16 cellular contexts compared by ENCODE assay signal in the genomic region with DNA sequence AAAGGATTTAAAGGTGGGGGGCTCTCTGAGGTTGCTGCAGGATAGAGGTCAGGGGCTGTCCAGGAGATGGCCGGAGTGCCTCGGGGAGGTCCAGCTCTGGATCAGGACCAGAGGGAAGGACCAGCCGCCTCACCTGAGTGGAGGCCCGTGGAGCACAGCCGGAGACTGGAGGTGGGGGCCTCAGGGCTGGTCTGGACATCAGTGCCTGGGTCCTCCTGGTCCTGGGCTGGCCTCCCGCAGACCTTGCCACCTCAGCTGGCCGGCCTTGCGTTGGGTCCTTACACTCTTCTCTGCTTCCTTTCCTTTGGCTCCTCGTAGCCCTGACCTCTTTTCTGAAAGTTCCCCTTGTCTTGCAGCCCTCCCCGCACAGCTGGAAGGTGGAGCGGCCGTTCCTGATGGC. TPM values are rescaled to one million over a fixed set of nuclear protein-coding genes. Genes with fewer than 3 reads are reported as not detected.
DNase-seq lines count a peak whose midpoint lies in the region; ATAC-seq, FAIRE-seq and TF ChIP-seq lines count a peak whose summit lies in the region.
"Had no signal": no experiment of that assay in that cellular context is flagged by ENCODE, and none has a peak within 500 bp of the region (broad histone marks: within the 10 kb centered on the region; RNA-seq: fewer than 3 reads in every experiment).

No MANE protein-coding gene starts in this region.

- H2BK12ac ChIP-seq in H1 (ENCODE audit: low read depth, low read length): no peak overlapping the region

- H3K4me2 ChIP-seq in H1 (ENCODE audit: insufficient read depth in 1 of 2, low read depth in 2 of 2, low read length in 2 of 2) (no peak overlapping the region), neural progenitor cell (no peak overlapping the region)

- TF ChIP-seq CTCF in H1 (IDR thresholded peaks at IDR 0.05; ENCODE audit: control extremely low read depth in 1 of 3, insufficient read depth in 1 of 3, low read depth in 1 of 3, low read length in 3 of 3) (no peak), neural progenitor cell (IDR thresholded peaks at IDR 0.05) (no peak), transverse colon (IDR thresholded peaks at IDR 0.05) (no peak)

- no peak overlapping the region for H4K91ac ChIP-seq in H1 (replicated peaks; ENCODE audit: insufficient read length, low read length)

- H3K36me3 Mint-ChIP-seq in activated naive CD4-positive, alpha-beta T cell treated with anti-CD3 and anti-CD28 coated beads, Interleukin-2, amount 10 ng/mL, durations not matched to agents 7 days and 5 days: peaks cover 31% of the 10 kb centered on the region
- peaks cover 7% of the 10 kb centered on the region for H3K36me3 Mint-ChIP-seq in activated naive CD4-positive, alpha-beta T cell treated with anti-CD3 and anti-CD28 coated beads for 36 hours (ENCODE audit: low read depth)
- H3K36me3 Mint-ChIP-seq in neural progenitor cell: peaks cover 5% of the 10 kb centered on the region
- peaks cover 7% of the 10 kb centered on the region for H3K36me3 Mint-ChIP-seq in activated CD8-positive, alpha-beta memory T cell treated with anti-CD3 and anti-CD28 coated beads, Interleukin-2, amount 10 ng/mL, durations not matched to agents 7 days and 5 days
- H3K36me3 Mint-ChIP-seq: IgD-negative memory B cell had no signal

- intact Hi-C loops in activated naive CD4-positive, alpha-beta T cell treated with anti-CD3 and anti-CD28 coated beads for 36 hours (cut with micrococcal nuclease): loop anchor here (5.0 kb wide), 2 partner anchors 232 to 472 kb away; no protein-coding TSS in a partner anchor
- intact Hi-C loops in transverse colon (cut with DNase I; ENCODE audit: low total_unique reads): loop anchor here (5.0 kb wide), 1 partner anchor 33 kb away; no protein-coding TSS in a partner anchor

- TF ChIP-seq RAD21 in H1 (IDR thresholded peaks at IDR 0.05 in 1 of 2, conservative IDR thresholded peaks at IDR 0.05 in 1 of 2; ENCODE audit: low read depth in 2 of 2, low read length in 2 of 2): no peak

- H3K23ac ChIP-seq in H1 (ENCODE audit: insufficient read length): no peak overlapping the region

- 95% methylated on average over 12 of the region's 12 CpGs; no CpG with 5 or more reads in 1 of the 2 experiments for WGBS in H1 (ENCODE audit: extremely low coverage in 1 of 2, insufficient coverage in 1 of 2, insufficient read length in 1 of 2, insufficient replicate concordance in 2 of 2, low coverage in 1 of 2, low lambda C conversion rate in 2 of 2, missing lambda C conversion rate in 1 of 2), 2 experiments
- 86 to 96% methylated on average over 6 to 12 of the region's 12 CpGs for WGBS in transverse colon (ENCODE audit: low coverage in 1 of 2), 2 donors

- no peak overlapping the region for H2BK5ac ChIP-seq in H1 (ENCODE audit: low read depth, low read length)

- no peak overlapping the region for H3K18ac ChIP-seq in H1 (ENCODE audit: extremely low read depth, low read length)

- H2AFZ ChIP-seq in H1 (ENCODE audit: low read length) (no peak overlapping the region), neural progenitor cell (replicated peaks) (no peak overlapping the region)

- no peak overlapping the region for H3K4ac ChIP-seq in H1 (replicated peaks; ENCODE audit: insufficient read length, low read depth, low read length)

- H3K27me3 Mint-ChIP-seq in activated naive CD4-positive, alpha-beta T cell treated with anti-CD3 and anti-CD28 coated beads, Interleukin-2, amount 10 ng/mL, durations not matched to agents 7 days and 5 days: no peaks in the 10 kb centered on the region
- no peaks in the 10 kb centered on the region for H3K27me3 Mint-ChIP-seq in activated naive CD4-positive, alpha-beta T cell treated with anti-CD3 and anti-CD28 coated beads for 36 hours (ENCODE audit: low read depth)
- no peaks in the 10 kb centered on the region for H3K27me3 Mint-ChIP-seq in neural progenitor cell (ENCODE audit: insufficient read depth, low read depth)
- H3K27me3 Mint-ChIP-seq in activated CD8-positive, alpha-beta memory T cell treated with anti-CD3 and anti-CD28 coated beads, Interleukin-2, amount 10 ng/mL, durations not matched to agents 7 days and 5 days: no peaks in the 10 kb centered on the region
- H3K27me3 Mint-ChIP-seq: activated naive CD8-positive, alpha-beta T cell treated with anti-CD3 and anti-CD28 coated beads, Interleukin-2, amount 10 ng/mL, durations not matched to agents 7 days and 5 days; CD4-positive, CD25-positive, alpha-beta regulatory T cell; IgD-negative memory B cell had no signal

- H2BK120ac ChIP-seq in H1 (replicated peaks; ENCODE audit: low read depth, low read length): no peak overlapping the region

- TF ChIP-seq POLR2A in H1 (IDR thresholded peaks at IDR 0.05; ENCODE audit: control extremely low read depth in 1 of 2, low read depth in 2 of 2, low read length in 2 of 2) (no peak), transverse colon (IDR thresholded peaks at IDR 0.05) (no peak)

- H3K4me3 ChIP-seq in H1 (ENCODE audit: extremely low read depth in 1 of 4, insufficient read depth in 2 of 4, low read depth in 3 of 4, low read length in 4 of 4): no peak overlapping the region
- H3K4me3 ChIP-seq in neural progenitor cell: no peak overlapping the region
- no peak overlapping the region for H3K4me3 ChIP-seq in transverse colon

- H3K9me3 Mint-ChIP-seq in activated naive CD4-positive, alpha-beta T cell treated with anti-CD3 and anti-CD28 coated beads, Interleukin-2, amount 10 ng/mL, durations not matched to agents 7 days and 5 days: no peaks in the 10 kb centered on the region
- H3K9me3 Mint-ChIP-seq in activated naive CD4-positive, alpha-beta T cell treated with anti-CD3 and anti-CD28 coated beads for 36 hours: no peaks in the 10 kb centered on the region
- H3K9me3 Mint-ChIP-seq in neural progenitor cell: no peaks in the 10 kb centered on the region
- H3K9me3 Mint-ChIP-seq in activated CD8-positive, alpha-beta memory T cell treated with anti-CD3 and anti-CD28 coated beads, Interleukin-2, amount 10 ng/mL, durations not matched to agents 7 days and 5 days (ENCODE audit: low read depth): no peaks in the 10 kb centered on the region
- H3K9me3 Mint-ChIP-seq: activated naive CD8-positive, alpha-beta T cell treated with anti-CD3 and anti-CD28 coated beads, Interleukin-2, amount 10 ng/mL, durations not matched to agents 7 days and 5 days; IgD-negative memory B cell had no signal

- peak overlapping the region; percentile 57 for H4K8ac ChIP-seq in H1 (ENCODE audit: extremely low read depth, insufficient read depth, low read length)

- no peak overlapping the region for H2BK15ac ChIP-seq in H1 (ENCODE audit: low read length)

- no peak overlapping the region for H3K14ac ChIP-seq in H1 (ENCODE audit: insufficient read length)

- POLR2A ChIA-PET in H1 (lab: Charles Lee; ENCODE audit: partially characterized antibody): interaction anchor here (0.7 kb wide), 1 partner anchor 17 kb away, joined by 3 read pairs; no protein-coding TSS in a partner anchor

- no peak overlapping the region for H4K5ac ChIP-seq in H1 (ENCODE audit: insufficient read length, low read depth, low read length)

- no peak for ATAC-seq in activated CD8-positive, alpha-beta memory T cell treated with anti-CD3 and anti-CD28 coated beads, Interleukin-2, amount 10 ng/mL, durations not matched to agents 7 days and 5 days

- FAIRE-seq in H1 (lab: Jason Lieb, UNC): no peak

- H3K9ac ChIP-seq in H1 (replicated peaks in 1 of 4; ENCODE audit: extremely low read depth in 1 of 4, low read depth in 3 of 4, low read length in 3 of 4) (no peak overlapping the region; a peak in 1 of 7 replicates), neural progenitor cell (no peak overlapping the region)

- H3K27me3 ChIP-seq in H1 (replicated peaks in 1 of 4; ENCODE audit: control insufficient read depth in 3 of 4, extremely low read depth in 1 of 4, insufficient read depth in 3 of 4, low read length in 3 of 4) (no peaks in the 10 kb centered on the region), neural progenitor cell (no peaks in the 10 kb centered on the region), transverse colon (no peaks in the 10 kb centered on the region)

- H3K4me1 ChIP-seq in H1 (replicated peaks in 1 of 4; ENCODE audit: control insufficient read depth in 3 of 4, insufficient read depth in 4 of 4, low read length in 3 of 4): peaks cover 0 to 10% (median 5%) of the 10 kb centered on the region in 4 experiments; a peak in 6 of 7 replicates
- no peaks in the 10 kb centered on the region for H3K4me1 ChIP-seq in neural progenitor cell
- H3K4me1 ChIP-seq in transverse colon: peaks cover 24 to 61% (median 52%) of the 10 kb centered on the region in 4 donors

- H3K9me3 ChIP-seq in H1 (ENCODE audit: insufficient read depth in 2 of 2, low read depth in 1 of 2, low read length in 1 of 2) (no peaks in the 10 kb centered on the region), neural progenitor cell (ENCODE audit: low read depth) (no peaks in the 10 kb centered on the region), transverse colon (no peaks in the 10 kb centered on the region)

- H2AK5ac ChIP-seq in H1 (ENCODE audit: low read depth, low read length): no peak overlapping the region

- H4K20me1 ChIP-seq in H1 (replicated peaks in 1 of 2; ENCODE audit: control insufficient read depth in 1 of 2, insufficient read depth in 2 of 2, low read length in 2 of 2) (peaks cover 33 to 41% of the 10 kb centered on the region in 2 experiments), neural progenitor cell (ENCODE audit: low read depth) (peaks cover 80% of the 10 kb centered on the region)

- H3K27ac ChIP-seq in H1 (ENCODE audit: low read depth, low read length) (no peak overlapping the region), neural progenitor cell (no peak overlapping the region), transverse colon (peak overlapping the region; percentile 76 to 87 (median 83))

- H3K36me3 ChIP-seq in H1 (ENCODE audit: control insufficient read depth in 2 of 4, insufficient read depth in 4 of 4, low read length in 3 of 4): peaks cover 0 to 7% (median 4%) of the 10 kb centered on the region in 4 experiments; a peak in 5 of 8 replicates
- H3K36me3 ChIP-seq in neural progenitor cell: no peaks in the 10 kb centered on the region
- H3K36me3 ChIP-seq in transverse colon: peaks cover 0 to 4% (median 0%) of the 10 kb centered on the region in 4 donors

- H2BK20ac ChIP-seq in H1 (ENCODE audit: low read length): no peak overlapping the region

- CTCF ChIA-PET in activated naive CD4-positive, alpha-beta T cell treated with anti-CD3 and anti-CD28 coated beads, Interleukin-2, amount 10 ng/mL, durations not matched to agents 7 days and 5 days (lab: Charles Lee): interaction anchor here (1.1 kb wide), 1 partner anchor 19 kb away, joined by 5 read pairs; no protein-coding TSS in a partner anchor
- CTCF ChIA-PET in activated naive CD4-positive, alpha-beta T cell treated with anti-CD3 and anti-CD28 coated beads for 36 hours (lab: Charles Lee): interaction anchor here (1.2 to 1.3 kb wide), 2 partner anchors 14 to 39 kb away, joined by 3 to 4 read pairs; no protein-coding TSS in a partner anchor
- CTCF ChIA-PET in H1 (lab: Charles Lee; ENCODE audit: partially characterized antibody): interaction anchor here (1.0 to 2.2 kb wide), 2 partner anchors 12 to 46 kb away, joined by 3 to 6 read pairs; no protein-coding TSS in a partner anchor
- CTCF ChIA-PET in activated CD8-positive, alpha-beta memory T cell treated with anti-CD3 and anti-CD28 coated beads, Interleukin-2, amount 10 ng/mL, durations not matched to agents 7 days and 5 days (lab: Charles Lee): interaction anchor here (1.6 kb wide), 1 partner anchor 159 kb away, joined by 3 read pairs; no protein-coding TSS in a partner anchor

- peaks cover 26 to 96% of the 10 kb centered on the region in 2 experiments for H3K79me2 ChIP-seq in H1 (ENCODE audit: control insufficient read depth in 1 of 2, insufficient read depth in 2 of 2, low read length in 2 of 2)
- H3K79me2 ChIP-seq in neural progenitor cell (ENCODE audit: low read depth): peaks cover 92% of the 10 kb centered on the region

- in situ Hi-C loops in transverse colon (cut with MboI; ENCODE audit: low pct_ligation_motif_present in 1 of 4, low pct_unique_long_range_greater_than_20kb in 1 of 4, low sequenced_read_pairs in 3 of 4): no loop called here

- no peaks in the 10 kb centered on the region for H3K23me2 ChIP-seq in H1 (ENCODE audit: low read depth, low read length)

- H3K4me1 Mint-ChIP-seq in activated naive CD4-positive, alpha-beta T cell treated with anti-CD3 and anti-CD28 coated beads, Interleukin-2, amount 10 ng/mL, durations not matched to agents 7 days and 5 days: peaks cover 64% of the 10 kb centered on the region
- H3K4me1 Mint-ChIP-seq in activated naive CD4-positive, alpha-beta T cell treated with anti-CD3 and anti-CD28 coated beads for 36 hours (ENCODE audit: low read depth): peaks cover 62% of the 10 kb centered on the region
- H3K4me1 Mint-ChIP-seq in neural progenitor cell: peaks cover 20% of the 10 kb centered on the region
- peaks cover 29% of the 10 kb centered on the region for H3K4me1 Mint-ChIP-seq in activated CD8-positive, alpha-beta memory T cell treated with anti-CD3 and anti-CD28 coated beads, Interleukin-2, amount 10 ng/mL, durations not matched to agents 7 days and 5 days

- DNase-seq in activated naive CD4-positive, alpha-beta T cell treated with anti-CD3 and anti-CD28 coated beads, Interleukin-2, amount 10 ng/mL, durations not matched to agents 7 days and 5 days: no peak
- no peak for DNase-seq in activated naive CD4-positive, alpha-beta T cell treated with anti-CD3 and anti-CD28 coated beads for 36 hours
- no peak for DNase-seq in H1 (ENCODE audit: low read depth in 1 of 2, low spot score in 2 of 2)
- DNase-seq in neural progenitor cell (ENCODE audit: low spot score): no peak
- DNase-seq in transverse colon: no peak
- no peak for DNase-seq in activated CD4-positive, alpha-beta T cell treated with anti-CD3 and anti-CD28 coated beads for 1 hour
- DNase-seq in activated CD8-positive, alpha-beta memory T cell treated with anti-CD3 and anti-CD28 coated beads, Interleukin-2, amount 10 ng/mL, durations not matched to agents 7 days and 5 days: no peak
- DNase-seq in GF-D8 (lab: John Stamatoyannopoulos, UW): no peak
- DNase-seq: 8988T; activated CD8-positive, alpha-beta memory T cell treated with anti-CD3 and anti-CD28 coated beads for 24 hours; activated naive CD8-positive, alpha-beta T cell treated with anti-CD3 and anti-CD28 coated beads, Interleukin-2, amount 10 ng/mL, durations not matched to agents 7 days and 5 days; CD4-positive, CD25-positive, alpha-beta regulatory T cell; cortex of kidney; NCI-H1048; stimulated activated CD4-positive, alpha-beta T cell treated with anti-CD3 and anti-CD28 coated beads, Interleukin-2, amount 100 ng/mL, for 48 hours had no signal

- TF ChIP-seq EP300 in H1 (IDR thresholded peaks at IDR 0.05; ENCODE audit: borderline replicate concordance in 1 of 2, low read depth in 2 of 2, low read length in 2 of 2): no peak
- TF ChIP-seq EP300 in transverse colon (IDR thresholded peaks at IDR 0.05; ENCODE audit: low read depth): no peak

- no peaks in the 10 kb centered on the region for H3F3A ChIP-seq in neural progenitor cell (ENCODE audit: low read depth)

- no peak overlapping the region for H3K56ac ChIP-seq in H1 (replicated peaks; ENCODE audit: insufficient read length, low read depth, low read length)

- H3K79me1 ChIP-seq in H1 (ENCODE audit: low read depth, low read length): peaks cover 26% of the 10 kb centered on the region

- H3K27ac Mint-ChIP-seq in activated naive CD4-positive, alpha-beta T cell treated with anti-CD3 and anti-CD28 coated beads, Interleukin-2, amount 10 ng/mL, durations not matched to agents 7 days and 5 days: peak overlapping the region; percentile 50
- H3K27ac Mint-ChIP-seq in activated naive CD4-positive, alpha-beta T cell treated with anti-CD3 and anti-CD28 coated beads for 36 hours: no peak overlapping the region
- H3K27ac Mint-ChIP-seq in neural progenitor cell: peak overlapping the region; percentile 74
- no peak overlapping the region for H3K27ac Mint-ChIP-seq in activated CD8-positive, alpha-beta memory T cell treated with anti-CD3 and anti-CD28 coated beads, Interleukin-2, amount 10 ng/mL, durations not matched to agents 7 days and 5 days
- H3K27ac Mint-ChIP-seq: activated naive CD8-positive, alpha-beta T cell treated with anti-CD3 and anti-CD28 coated beads, Interleukin-2, amount 10 ng/mL, durations not matched to agents 7 days and 5 days had no signal

- no peak overlapping the region for H3K4me3 Mint-ChIP-seq in activated naive CD4-positive, alpha-beta T cell treated with anti-CD3 and anti-CD28 coated beads, Interleukin-2, amount 10 ng/mL, durations not matched to agents 7 days and 5 days
- no peak overlapping the region for H3K4me3 Mint-ChIP-seq in activated naive CD4-positive, alpha-beta T cell treated with anti-CD3 and anti-CD28 coated beads for 36 hours
- no peak overlapping the region for H3K4me3 Mint-ChIP-seq in neural progenitor cell
- H3K4me3 Mint-ChIP-seq in activated CD8-positive, alpha-beta memory T cell treated with anti-CD3 and anti-CD28 coated beads, Interleukin-2, amount 10 ng/mL, durations not matched to agents 7 days and 5 days: no peak overlapping the region
- H3K4me3 Mint-ChIP-seq: activated naive CD8-positive, alpha-beta T cell treated with anti-CD3 and anti-CD28 coated beads, Interleukin-2, amount 10 ng/mL, durations not matched to agents 7 days and 5 days; CD4-positive, CD25-positive, alpha-beta regulatory T cell had no signal

RNA-seq across cellular contexts. Expression of a gene that starts 2.0 kb away (rescaled TPM):
- 10 to 100 TPM; 67.8 to 74.4 TPM for total RNA-seq in activated naive CD4-positive, alpha-beta T cell treated with anti-CD3 and anti-CD28 coated beads for 36 hours
- 105 and 108 TPM in 2 replicates for total RNA-seq in H1 (2021; fragmentation: NEBNext Ultra II Directional; extraction: Animal tissue kit (Norgen Biotek cat#: 25700))
- polyA plus RNA-seq in H1 (2011; rRNA removed): 158 and 324 TPM in 2 replicates
- polyA plus RNA-seq in H1 (2011; cell fraction: cytosol; rRNA removed): 235 TPM
- 512 TPM for polyA plus RNA-seq in H1 (2011; cell fraction: nucleus; rRNA removed)
- 69.8 to 110 TPM (median 95.7 TPM) in 4 replicates for polyA plus RNA-seq in H1 (2012, experiment 1 of 2)
- 31.4 TPM for polyA plus RNA-seq in H1 (2012, experiment 2 of 2)
- 110 TPM for polyA plus RNA-seq in H1 (2013, experiment 1 of 2)
- 106 TPM for polyA plus RNA-seq in H1 (2013, experiment 2 of 2)
- 149 and 180 TPM in 2 replicates for polyA minus RNA-seq in H1 (2011; rRNA and poly(A)+ RNA removed)
- 83.6 TPM for polyA minus RNA-seq in H1 (2011; cell fraction: cytosol; rRNA and poly(A)+ RNA removed)
- polyA minus RNA-seq in H1 (2011; cell fraction: nucleus; rRNA and poly(A)+ RNA removed): 211 TPM
- total RNA-seq in neural progenitor cell (ENCODE audit: low replicate concordance) (104 and 131 TPM in 2 replicates), transverse colon (100 to 1,000 TPM in 3 of 4 donors, 10 to 100 TPM in 1; 92.7 to 569 (median 162) TPM)
- 10 to 100 TPM; 41.4 to 46.3 TPM for total RNA-seq in activated CD8-positive, alpha-beta memory T cell treated with anti-CD3 and anti-CD28 coated beads, Interleukin-2, amount 10 ng/mL, durations not matched to agents 7 days and 5 days

RNA-seq across cellular contexts. Expression of a gene that starts 42.1 kb away (rescaled TPM):
- total RNA-seq in activated naive CD4-positive, alpha-beta T cell treated with anti-CD3 and anti-CD28 coated beads for 36 hours: 10 to 100 TPM; 19.3 to 20.2 TPM
- 52.1 and 56.7 TPM in 2 replicates for total RNA-seq in H1 (2021; fragmentation: NEBNext Ultra II Directional; extraction: Animal tissue kit (Norgen Biotek cat#: 25700))
- 74.1 and 95.0 TPM in 2 replicates for polyA plus RNA-seq in H1 (2011; rRNA removed)
- polyA plus RNA-seq in H1 (2011; cell fraction: cytosol; rRNA removed): 73.5 TPM
- 137 TPM for polyA plus RNA-seq in H1 (2011; cell fraction: nucleus; rRNA removed)
- polyA plus RNA-seq in H1 (2012, experiment 1 of 2): 42.9 to 72.1 TPM (median 69.9 TPM) in 4 replicates
- polyA plus RNA-seq in H1 (2012, experiment 2 of 2): 52.9 TPM
- 40.9 TPM for polyA plus RNA-seq in H1 (2013, experiment 1 of 2)
- 40.1 TPM for polyA plus RNA-seq in H1 (2013, experiment 2 of 2)
- 17.7 and 19.3 TPM in 2 replicates for polyA minus RNA-seq in H1 (2011; rRNA and poly(A)+ RNA removed)
- 28.7 TPM for polyA minus RNA-seq in H1 (2011; cell fraction: cytosol; rRNA and poly(A)+ RNA removed)
- polyA minus RNA-seq in H1 (2011; cell fraction: nucleus; rRNA and poly(A)+ RNA removed): 22.5 TPM
- 17.2 and 35.7 TPM in 2 replicates for total RNA-seq in neural progenitor cell (ENCODE audit: low replicate concordance)
- total RNA-seq in transverse colon: 100 to 1,000 TPM in 2 of 4 donors, 10 to 100 TPM in 2; 49.4 to 116 (median 85.2) TPM
- 10 to 100 TPM; 38.0 to 39.2 TPM for total RNA-seq in activated CD8-positive, alpha-beta memory T cell treated with anti-CD3 and anti-CD28 coated beads, Interleukin-2, amount 10 ng/mL, durations not matched to agents 7 days and 5 days

Comparison
In these comparisons a context has a peak if more than half of its experiments do, and no peak if none do; other contexts are left out.
1. H3K27ac Mint-ChIP-seq: peak in activated naive CD4-positive, alpha-beta T cell treated with anti-CD3 and anti-CD28 coated beads, Interleukin-2, amount 10 ng/mL, durations not matched to agents 7 days and 5 days (single experiment) and neural progenitor cell (single experiment); none in activated naive CD4-positive, alpha-beta T cell treated with anti-CD3 and anti-CD28 coated beads for 36 hours (single experiment) and activated CD8-positive, alpha-beta memory T cell treated with anti-CD3 and anti-CD28 coated beads, Interleukin-2, amount 10 ng/mL, durations not matched to agents 7 days and 5 days (single experiment).
2. H3K27ac ChIP-seq: peak in transverse colon (4 of 4); none in H1 (single experiment) and neural progenitor cell (single experiment).